Comparison of ENCODE assay signal across 1 cellular context in genomic region chr17:48604770-48605329, GRCh38.
TF ChIP-seq lines count a peak whose summit lies in the region.

TSS of gene HOXB6 (minus strand) at chr17:48604986. CDS start at chr17:48598150, 6,836 bp downstream.

TF ChIP-seq in K562, 482 proteins besides CTCF, POLR2A, EP300 and RAD21 (continued from another document):
- TF ChIP-seq MGA (IDR thresholded peaks at IDR 0.05): peak; percentile 30
- no peak for TF ChIP-seq C11orf30 (IDR thresholded peaks at IDR 0.05; ENCODE audit: low read depth)
- no peak for TF ChIP-seq TCF7L2 (IDR thresholded peaks at IDR 0.05; ENCODE audit: low read depth, low read length)
- TF ChIP-seq ZFX (CRISPR knock-in tag; IDR thresholded peaks at IDR 0.05): no peak
- TF ChIP-seq ZNF609 (CRISPR knock-in tag; IDR thresholded peaks at IDR 0.05; ENCODE audit: borderline replicate concordance): no peak
- TF ChIP-seq ZNF79 (CRISPR knock-in tag; IDR thresholded peaks at IDR 0.05; ENCODE audit: low read depth): no peak
- no peak for TF ChIP-seq ZZZ3 (IDR thresholded peaks at IDR 0.05)
- TF ChIP-seq NCOA2 (IDR thresholded peaks at IDR 0.05; ENCODE audit: partially characterized antibody in 2 of 2): no peak
- TF ChIP-seq KLF10 (CRISPR knock-in tag; IDR thresholded peaks at IDR 0.05): no peak
- TF ChIP-seq MYBL2 (IDR thresholded peaks at IDR 0.05; ENCODE audit: low read depth): peak; percentile 25; the same call in 1 of the 2 replicates
- no peak for TF ChIP-seq MYBL2 (CRISPR knock-in tag; IDR thresholded peaks at IDR 0.05; ENCODE audit: borderline replicate concordance)
- TF ChIP-seq, protein P1, sequence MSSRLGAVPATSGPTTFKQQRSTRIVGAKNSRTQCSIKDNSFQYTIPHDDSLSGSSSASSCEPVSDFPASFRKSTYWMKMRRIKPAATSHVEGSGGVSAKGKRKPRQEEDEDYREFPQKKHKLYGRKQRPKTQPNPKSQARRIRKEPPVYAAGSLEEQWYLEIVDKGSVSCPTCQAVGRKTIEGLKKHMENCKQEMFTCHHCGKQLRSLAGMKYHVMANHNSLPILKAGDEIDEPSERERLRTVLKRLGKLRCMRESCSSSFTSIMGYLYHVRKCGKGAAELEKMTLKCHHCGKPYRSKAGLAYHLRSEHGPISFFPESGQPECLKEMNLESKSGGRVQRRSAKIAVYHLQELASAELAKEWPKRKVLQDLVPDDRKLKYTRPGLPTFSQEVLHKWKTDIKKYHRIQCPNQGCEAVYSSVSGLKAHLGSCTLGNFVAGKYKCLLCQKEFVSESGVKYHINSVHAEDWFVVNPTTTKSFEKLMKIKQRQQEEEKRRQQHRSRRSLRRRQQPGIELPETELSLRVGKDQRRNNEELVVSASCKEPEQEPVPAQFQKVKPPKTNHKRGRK (tag; IDR thresholded peaks at IDR 0.05): peak; percentile 78; the same call in 1 of the 2 replicates
- 0 out of 2 replicates have a peak, but pooled peaks have one; percentile 38 for TF ChIP-seq HEY1 (CRISPR knock-in tag; IDR thresholded peaks at IDR 0.05; ENCODE audit: borderline replicate concordance)
- no peak for TF ChIP-seq U2AF2 (optimal IDR thresholded peaks at IDR 0.05; ENCODE audit: low read depth, low read length)
- TF ChIP-seq ZNF766 (CRISPR knock-in tag; conservative IDR thresholded peaks at IDR 0.05): no peak
